In genomic region chr16:11742536-11743307, GRCh38 we compare ENCODE assay signal across 8 cellular contexts. TPM values are rescaled to one million over a fixed set of nuclear protein-coding genes. Genes with fewer than 3 reads are reported as not detected.
DNase-seq lines count a peak whose midpoint lies in the region; ATAC-seq, FAIRE-seq and TF ChIP-seq lines count a peak whose summit lies in the region.

TXNDC11 (minus strand) TSS chr16:11742857; CDS start chr16:11742730, 127 bp downstream.

- H3K27me3 ChIP-seq in mononuclear cell (ENCODE audit: insufficient read depth, low read length), result no peaks in the 10 kb centered on the region

- H3K36me3 ChIP-seq in OCI-LY7 (ENCODE audit: insufficient read depth, low read length), result peaks cover 20% of the 10 kb centered on the region

- DNase-seq in D721Med (ENCODE audit: insufficient read length, low spot score), result peak; percentile 68
- peak; percentile 78 for DNase-seq in HuH-7.5 (ENCODE audit: low spot score)
- DNase-seq in OCI-LY7 (ENCODE audit: low spot score), result peak; percentile 98
- peak; percentile 99 for DNase-seq in activated T-cell treated with anti-CD3 and anti-CD28 coated beads for 24 hours (ENCODE audit: low read depth)
- peak; percentile 75 for DNase-seq in epidermal melanocyte (ENCODE audit: insufficient read length, low spot score)
- peak; percentile 99 for DNase-seq in stimulated activated CD8-positive, alpha-beta memory T cell treated with anti-CD3 and anti-CD28 coated beads, Interleukin-4, amount 100 ng/mL, for 1 hour (ENCODE audit: low read depth in 2 of 2, low spot score in 1 of 2)

- no peak for FAIRE-seq in D721Med (lab: Jason Lieb, UNC)

- H3K9me3 ChIP-seq in OCI-LY7 (ENCODE audit: low read length), result no peaks in the 10 kb centered on the region
- no peaks in the 10 kb centered on the region for H3K9me3 ChIP-seq in mononuclear cell (ENCODE audit: low read depth, low read length)

- peak within 1 kb of the TSS; percentile 97 for H3K4me3 ChIP-seq in OCI-LY7 (ENCODE audit: low read depth, low read length, poor library complexity, severe bottlenecking)
- peak within 1 kb of the TSS; percentile 87 for H3K4me3 ChIP-seq in mononuclear cell (ENCODE audit: low read length)

- BruUV-seq in OCI-LY7 (replicated peaks; lab: Mats Ljungman, UMichigan), result no TSS peak

- peak within 1 kb of the TSS; percentile 95 for H3K4me2 ChIP-seq in OCI-LY7 (ENCODE audit: low read length)

- H3K4me1 ChIP-seq in OCI-LY7 (ENCODE audit: insufficient read depth, low read length, poor library complexity, severe bottlenecking) (peaks cover 48% of the 10 kb centered on the region), mononuclear cell (ENCODE audit: insufficient read depth, low read length) (peaks cover 56% of the 10 kb centered on the region)

- H4K20me1 ChIP-seq in OCI-LY7 (ENCODE audit: insufficient read depth, low read length), result peaks cover 16% of the 10 kb centered on the region; the same call in 1 of the 2 replicates

- peak; percentile 87 for ATAC-seq in GM21526 (IDR thresholded peaks at IDR 0.05; ENCODE audit: low FRiP score, unreplicated experiment)

- intact Hi-C loops in OCI-LY7 (cut with micrococcal nuclease; ENCODE audit: unreplicated experiment), result loop anchor here (2.0 to 5.0 kb wide), 3 partner anchors 40 to 70 kb away; partner anchors contain the start of gene ZC3H7A

- peak within 1 kb of the TSS; percentile 67 for H3K27ac ChIP-seq in OCI-LY7 (ENCODE audit: low read depth, low read length, poor library complexity, severe bottlenecking)

- peaks cover 44% of the 10 kb centered on the region for H3K79me2 ChIP-seq in OCI-LY7 (ENCODE audit: insufficient read depth, low read depth, low read length)

- H3K9me2 ChIP-seq in OCI-LY7 (ENCODE audit: insufficient read depth, low read length), result no peaks in the 10 kb centered on the region

- CTCF ChIA-PET in OCI-LY7 (lab: Charles Lee; ENCODE audit: unreplicated experiment), result interaction anchor here (0.6 to 1.6 kb wide), 3 partner anchors 55 to 470 kb away, joined by 4 to 7 read pairs (median 4); no protein-coding TSS in a partner anchor

- H2AFZ ChIP-seq in OCI-LY7 (ENCODE audit: low read length), result peak within 1 kb of the TSS; percentile 80

- POLR2A ChIA-PET in OCI-LY7 (lab: Charles Lee), result interaction anchor here (0.5 to 1.9 kb wide), 18 partner anchors 8 to 497 kb away, joined by 3 to 10 read pairs (median 3); no protein-coding TSS in a partner anchor

- no peak for TF ChIP-seq CTCF in D721Med (IDR thresholded peaks at IDR 0.05; ENCODE audit: insufficient read depth, missing control alignments)
- TF ChIP-seq CTCF in OCI-LY7 (conservative IDR thresholded peaks at IDR 0.05; ENCODE audit: low read length), result no peak

RNA-seq across cellular contexts. Expression of gene TXNDC11, which starts in this region (rescaled TPM):
- 79.8 and 96.0 TPM in 2 replicates for total RNA-seq in OCI-LY7 (2014; rRNA removed; shearing (Covaris generic))
- total RNA-seq in OCI-LY7 (2022) (88.6 and 96.7 TPM in 2 replicates), mononuclear cell (75.8 TPM)

Comparison
In these comparisons a context has a peak if more than half of its experiments do, and no peak if none do; other contexts are left out.
1. Peak in every context shown above with its lines: DNase-seq, ATAC-seq, H3K4me3 ChIP-seq and H3K27ac ChIP-seq.